ENCODE assay signal across 26 cellular contexts in genomic region chr16:52095466-52095865, GRCh38.
"Had no signal": no experiment of that assay in that cellular context is flagged by ENCODE, and none has a peak within 500 bp of the region (broad histone marks: within the 10 kb centered on the region; RNA-seq: fewer than 3 reads in every experiment).

No MANE protein-coding gene starts in this region.

- ATAC-seq: naive thymus-derived CD4-positive, alpha-beta T cell; sciatic nerve; stimulated activated naive B cell treated with anti-CD40 and anti-IgM and Interleukin-4, amounts not matched to agents 10 μg/mL and 1 μg/mL and 100 μg/mL, for 72 hours had no signal

- H3K9me3 Mint-ChIP-seq: neural crest cell, type B pancreatic cell had no signal

- H3K27ac Mint-ChIP-seq: activated naive CD4-positive, alpha-beta T cell treated with anti-CD3 and anti-CD28 coated beads for 36 hours; activated naive CD8-positive, alpha-beta T cell treated with anti-CD3 and anti-CD28 coated beads, Interleukin-2, amount 10 ng/mL, durations not matched to agents 7 days and 5 days; immature natural killer cell; naive thymus-derived CD4-positive, alpha-beta T cell; stimulated activated naive B cell treated with anti-CD40 and anti-IgM and Interleukin-4, amounts not matched to agents 10 μg/mL and 1 μg/mL and 100 μg/mL, for 72 hours; type B pancreatic cell had no signal

- H3K36me3 Mint-ChIP-seq: activated naive CD8-positive, alpha-beta T cell treated with anti-CD3 and anti-CD28 coated beads, Interleukin-2, amount 10 ng/mL, durations not matched to agents 7 days and 5 days; immature natural killer cell; naive thymus-derived CD4-positive, alpha-beta T cell; stimulated activated naive B cell treated with anti-CD40 and anti-IgM and Interleukin-4, amounts not matched to agents 10 μg/mL and 1 μg/mL and 100 μg/mL, for 72 hours; type B pancreatic cell had no signal

- H3K27ac ChIP-seq: breast epithelium, esophagus muscularis mucosa, hepatocyte, left ventricle myocardium inferior, thoracic aorta, vagina had no signal

- H3K27me3 Mint-ChIP-seq: activated naive CD8-positive, alpha-beta T cell treated with anti-CD3 and anti-CD28 coated beads, Interleukin-2, amount 10 ng/mL, durations not matched to agents 7 days and 5 days; central memory CD8-positive, alpha-beta T cell; stimulated activated naive B cell treated with anti-CD40 and anti-IgM and Interleukin-4, amounts not matched to agents 10 μg/mL and 1 μg/mL and 100 μg/mL, for 72 hours had no signal

- H3K4me3 Mint-ChIP-seq: activated naive CD4-positive, alpha-beta T cell treated with anti-CD3 and anti-CD28 coated beads for 36 hours; activated naive CD8-positive, alpha-beta T cell treated with anti-CD3 and anti-CD28 coated beads, Interleukin-2, amount 10 ng/mL, durations not matched to agents 7 days and 5 days; central memory CD8-positive, alpha-beta T cell; immature natural killer cell; naive thymus-derived CD4-positive, alpha-beta T cell; neural crest cell; stimulated activated naive B cell treated with anti-CD40 and anti-IgM and Interleukin-4, amounts not matched to agents 10 μg/mL and 1 μg/mL and 100 μg/mL, for 72 hours; type B pancreatic cell had no signal

- H3K4me1 Mint-ChIP-seq: activated naive CD8-positive, alpha-beta T cell treated with anti-CD3 and anti-CD28 coated beads, Interleukin-2, amount 10 ng/mL, durations not matched to agents 7 days and 5 days; central memory CD8-positive, alpha-beta T cell; immature natural killer cell; naive thymus-derived CD4-positive, alpha-beta T cell; neural crest cell; stimulated activated naive B cell treated with anti-CD40 and anti-IgM and Interleukin-4, amounts not matched to agents 10 μg/mL and 1 μg/mL and 100 μg/mL, for 72 hours had no signal

- DNase-seq: activated CD4-positive, alpha-beta T cell treated with anti-CD3 and anti-CD28 coated beads for 4 hours; activated CD4-positive, alpha-beta T cell treated with anti-CD3 and anti-CD28 coated beads, Interleukin-2, amount 50 U/mL, for 48 hours; activated CD4-positive, CD25-positive, alpha-beta regulatory T cell; activated CD8-positive, alpha-beta memory T cell treated with anti-CD3 and anti-CD28 coated beads, Interleukin-2, amount 50 U/mL, for 48 hours; activated effector memory CD4-positive, alpha-beta T cell treated with Interleukin-2 at 50 U/mL for 16 hours; activated naive CD4-positive, alpha-beta T cell treated with anti-CD3 and anti-CD28 coated beads for 36 hours; activated naive CD8-positive, alpha-beta T cell treated with anti-CD3 and anti-CD28 coated beads, Interleukin-2, amount 10 ng/mL, durations not matched to agents 7 days and 5 days; activated T-cell treated with anti-CD3 and anti-CD28 coated beads, Interleukin-2, amount 50 U/mL, for 48 hours; amniotic stem cell; glutamatergic neuron; immature natural killer cell; left ventricle myocardium inferior; naive thymus-derived CD4-positive, alpha-beta T cell; occipital lobe; stimulated activated CD4-positive, alpha-beta T cell treated with anti-CD3 and anti-CD28 coated beads, Interleukin-2, amount 100 ng/mL, for 48 hours; stimulated activated CD8-positive, alpha-beta memory T cell treated with anti-CD3 and anti-CD28 coated beads, Interleukin-4, amount 100 ng/mL, for 48 hours; stimulated activated naive B cell treated with anti-CD40 and anti-IgM and Interleukin-4, amounts not matched to agents 10 μg/mL and 1 μg/mL and 100 μg/mL, for 72 hours had no signal
